Comparison of ENCODE assay signal across 8 cellular contexts in the genomic region with DNA sequence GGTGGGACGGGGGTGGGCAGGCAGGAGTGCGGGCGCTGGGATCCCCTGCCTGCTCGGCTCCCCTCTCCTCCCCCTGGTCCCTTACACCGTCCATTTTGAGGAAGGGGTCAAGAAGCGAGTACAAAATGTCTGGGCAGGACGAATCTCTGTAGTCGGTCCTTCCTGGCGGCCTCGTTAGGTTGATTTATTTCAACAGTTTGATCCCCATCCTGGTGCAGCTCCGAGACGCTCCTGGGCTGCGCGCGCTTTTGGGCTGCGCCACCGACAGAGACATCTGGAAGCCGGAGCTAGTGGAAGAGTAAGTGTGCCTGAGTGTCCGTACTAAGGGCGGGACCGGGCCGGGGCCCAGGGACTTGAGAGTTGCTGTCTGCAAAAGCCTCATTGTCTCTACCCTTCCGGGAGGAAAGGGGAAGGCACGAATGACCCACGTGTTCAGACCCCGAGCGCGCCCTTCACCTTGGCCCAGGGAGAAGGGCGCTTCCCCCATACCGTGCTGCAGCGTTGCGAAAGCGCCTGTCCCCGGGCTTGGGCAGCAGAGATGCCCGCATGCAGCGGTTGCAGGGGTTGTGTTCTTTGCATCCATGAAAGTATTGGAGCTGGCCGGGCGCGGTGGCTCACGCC. TPM values are rescaled to one million over a fixed set of nuclear protein-coding genes. Genes with fewer than 3 reads are reported as not detected.
DNase-seq lines count a peak whose midpoint lies in the region; ATAC-seq and TF ChIP-seq lines count a peak whose summit lies in the region.

No MANE protein-coding gene starts in this region.

- H2AFZ ChIP-seq in osteoblast (ENCODE audit: low read length): peak overlapping the region; percentile 81

- no peaks in the 10 kb centered on the region for H3K36me3 ChIP-seq in osteoblast (ENCODE audit: insufficient read depth, low read length)

- DNase-seq in NCI-H2029 (lab: John Stamatoyannopoulos, UW): peak; percentile 35
- DNase-seq in NCI-H2029 treated with DMSO at 0.1 percent for 48 hours (lab: John Stamatoyannopoulos, UW): no peak
- peak; percentile 82 for DNase-seq in MV-4-11 (lab: John Stamatoyannopoulos, UW)
- peak; percentile 56 for DNase-seq in activated T-cell treated with anti-CD3 and anti-CD28 coated beads, Interleukin-2, amount 50 U/mL, for 48 hours
- DNase-seq in glutamatergic neuron: peak; percentile 59
- peak; percentile 78 for DNase-seq in osteoblast (ENCODE audit: insufficient read length, low spot score, missing footprints)

- H4K20me1 ChIP-seq in osteoblast (ENCODE audit: insufficient read depth, low read length): no peaks in the 10 kb centered on the region

- H3K4me3 ChIP-seq in osteoblast (ENCODE audit: insufficient read depth, low read length): peak overlapping the region; percentile 42

- H3K4me2 ChIP-seq in osteoblast (ENCODE audit: insufficient read depth, low read length): peak overlapping the region; percentile 82

- H3K79me2 ChIP-seq in osteoblast (ENCODE audit: insufficient read depth, low read length): no peaks in the 10 kb centered on the region

- no peak overlapping the region for H3K27ac ChIP-seq in osteoblast (ENCODE audit: low read depth, low read length)

- H3K27me3 Mint-ChIP-seq in glutamatergic neuron (ENCODE audit: unreplicated experiment): peaks cover 9% of the 10 kb centered on the region

- ATAC-seq in GM21526 (IDR thresholded peaks at IDR 0.05; ENCODE audit: low FRiP score, unreplicated experiment): no peak
- no peak for ATAC-seq in HG02973 (IDR thresholded peaks at IDR 0.05; ENCODE audit: unreplicated experiment)

- TF ChIP-seq CTCF in glutamatergic neuron (IDR thresholded peaks at IDR 0.05; ENCODE audit: partially characterized antibody, unreplicated experiment) (peak; percentile 5), osteoblast (IDR thresholded peaks at IDR 0.05; ENCODE audit: extremely low read depth, low read depth, low read length) (no peak)

- H3K27ac Mint-ChIP-seq in glutamatergic neuron (ENCODE audit: unreplicated experiment): peak overlapping the region; percentile 98

- H3K27me3 ChIP-seq in osteoblast (ENCODE audit: insufficient read depth, low read length): no peaks in the 10 kb centered on the region

- peaks cover 7% of the 10 kb centered on the region for H3K9me3 Mint-ChIP-seq in glutamatergic neuron (ENCODE audit: unreplicated experiment)

- peaks cover 3% of the 10 kb centered on the region for H3K4me1 ChIP-seq in osteoblast (ENCODE audit: insufficient read depth, low read length)

- H3K4me3 Mint-ChIP-seq in glutamatergic neuron (ENCODE audit: unreplicated experiment): peak overlapping the region; percentile 98

- peaks cover 2% of the 10 kb centered on the region for H3K4me1 Mint-ChIP-seq in glutamatergic neuron (ENCODE audit: low read depth, unreplicated experiment)

- no peaks in the 10 kb centered on the region for H3K9me3 ChIP-seq in osteoblast (ENCODE audit: low read depth, low read length)

- H3K36me3 Mint-ChIP-seq in glutamatergic neuron (ENCODE audit: unreplicated experiment): no peaks in the 10 kb centered on the region

RNA-seq across cellular contexts. Expression of a gene that starts 1.8 kb away (rescaled TPM):
- total RNA-seq in glutamatergic neuron (ENCODE audit: unreplicated experiment) (3.7 TPM), osteoblast (under 0.01 and 0.29 TPM in 2 replicates)

RNA-seq across cellular contexts. Expression of a gene that starts 15.9 kb away (rescaled TPM):
- total RNA-seq in glutamatergic neuron (ENCODE audit: unreplicated experiment) (41.9 TPM), osteoblast (17.4 and 18.0 TPM in 2 replicates)

RNA-seq across cellular contexts. Expression of a gene that starts 53.7 kb away (rescaled TPM):
- total RNA-seq in glutamatergic neuron (ENCODE audit: unreplicated experiment): 6.5 TPM
- 185 and 216 TPM in 2 replicates for total RNA-seq in osteoblast

Comparison
In these comparisons a context has a peak if more than half of its experiments do, and no peak if none do; other contexts are left out.
1. RNA of a gene that starts 53.7 kb away (total RNA-seq): 185 to 216 TPM in osteoblast; 6.5 TPM in glutamatergic neuron (single experiment); every median in the first group is over 10 times any median in the second.